ENCODE assay signal across 13 cellular contexts in the genomic region with DNA sequence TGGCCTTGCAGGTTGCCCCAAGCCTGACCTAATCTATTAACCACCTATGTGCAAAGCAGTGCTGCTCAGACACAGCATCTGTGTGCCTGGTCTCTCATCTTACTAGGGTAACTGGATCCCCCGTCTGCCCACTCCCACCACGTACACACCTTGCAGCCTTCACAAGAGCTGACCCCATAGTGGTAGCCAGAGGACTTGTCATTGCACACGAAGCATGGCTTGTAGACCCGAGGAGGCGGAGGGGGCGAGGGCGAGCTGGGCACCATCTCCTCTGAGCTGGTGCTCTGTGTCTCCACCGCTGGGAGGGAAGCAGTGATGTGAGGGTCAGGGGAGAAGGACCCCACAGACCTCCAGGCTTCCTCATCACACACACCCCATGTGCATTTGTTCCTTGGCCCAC. TPM values are rescaled to one million over a fixed set of nuclear protein-coding genes. Genes with fewer than 3 reads are reported as not detected.
DNase-seq lines count a peak whose midpoint lies in the region; ATAC-seq and TF ChIP-seq lines count a peak whose summit lies in the region.
"Had no signal": no experiment of that assay in that cellular context is flagged by ENCODE, and none has a peak within 500 bp of the region (broad histone marks: within the 10 kb centered on the region; RNA-seq: fewer than 3 reads in every experiment).

No MANE protein-coding gene starts in this region.

- no peaks in the 10 kb centered on the region for H3K27me3 Mint-ChIP-seq in chondrocyte (ENCODE audit: low read depth)

- H3K4me3 ChIP-seq in heart left ventricle (no peak overlapping the region), left lung (no peak overlapping the region), aorta (ENCODE audit: low read length in 2 of 2) (no peak overlapping the region)
- H3K4me3 ChIP-seq: GM23248 had no signal

- H3K4me1 ChIP-seq in heart left ventricle: peaks cover 16 to 75% (median 54%) of the 10 kb centered on the region in 12 donors
- peaks cover 20 to 75% of the 10 kb centered on the region in 2 donors for H3K4me1 ChIP-seq in left lung
- H3K4me1 ChIP-seq in aorta (ENCODE audit: control insufficient read depth in 1 of 2, insufficient read depth in 2 of 2, low read length in 2 of 2): no peaks in the 10 kb centered on the region

- H3K36me3 ChIP-seq in heart left ventricle (peaks cover 0 to 48% (median 38%) of the 10 kb centered on the region in 9 donors), left lung (peaks cover 0 to 39% of the 10 kb centered on the region in 2 donors), aorta (ENCODE audit: control insufficient read depth in 1 of 2, insufficient read depth in 2 of 2, low read length in 1 of 2) (peaks cover 0 to 7% of the 10 kb centered on the region in 2 donors)

- no peaks in the 10 kb centered on the region for H3K27me3 ChIP-seq in heart left ventricle
- peaks cover 0 to 14% of the 10 kb centered on the region in 2 donors for H3K27me3 ChIP-seq in left lung
- no peaks in the 10 kb centered on the region for H3K27me3 ChIP-seq in aorta (ENCODE audit: control insufficient read depth in 1 of 2, insufficient read depth in 2 of 2, low read length in 1 of 2)

- ATAC-seq in heart left ventricle: no peak
- no peak for ATAC-seq in Right ventricle myocardium inferior
- no peak for ATAC-seq in left lung
- ATAC-seq in aorta (ENCODE audit: low FRiP score): no peak
- ATAC-seq in HG03025 (IDR thresholded peaks at IDR 0.05; ENCODE audit: low FRiP score, unreplicated experiment): no peak
- ATAC-seq: PC-3 had no signal

- 86 to 89% (median 88%) methylated on average over 6 to 8 of the region's 8 CpGs for WGBS in heart left ventricle, 4 donors
- 75 to 77% methylated on average over 8 of the region's 8 CpGs for WGBS in aorta, 2 donors

- no peak overlapping the region for H3K4me3 Mint-ChIP-seq in chondrocyte (ENCODE audit: unreplicated experiment)

- H3K27ac Mint-ChIP-seq in chondrocyte (ENCODE audit: unreplicated experiment): no peak overlapping the region

- intact Hi-C loops in heart left ventricle (cut with DNase I): loop anchor here in 3 of 10 donors (2.0 to 10.0 kb wide), 3 partner anchors 35 to 289 kb away; partner anchors contain the start of genes NPFF (in 1 of the 3) and TARBP2 (in 1 of the 3)
- intact Hi-C loops in Right ventricle myocardium inferior (cut with DNase I): loop anchor here (2.0 to 5.0 kb wide), 2 partner anchors 37 to 52 kb away; partner anchors contain the start of gene ESPL1
- intact Hi-C loops in left lung (cut with DNase I): no loop called here
- intact Hi-C loops in aorta (cut with DNase I): no loop called here

- no peak for TF ChIP-seq POLR2A in heart left ventricle (IDR thresholded peaks at IDR 0.05)

- peak overlapping the region in 11 of 12 donors; percentile 64 to 100 (median 98) for H3K27ac ChIP-seq in heart left ventricle
- peak overlapping the region; percentile 39 to 97 for H3K27ac ChIP-seq in left lung
- H3K27ac ChIP-seq in aorta (ENCODE audit: low read depth in 1 of 2, low read length in 2 of 2): no peak overlapping the region

- H3K9me3 ChIP-seq in heart left ventricle (no peaks in the 10 kb centered on the region), left lung (no peaks in the 10 kb centered on the region), aorta (ENCODE audit: control insufficient read depth, low read length) (no peaks in the 10 kb centered on the region)

- DNase-seq in heart left ventricle: peak in 1 of 5 donors; percentile 15
- DNase-seq in Right ventricle myocardium inferior (ENCODE audit: missing footprints): no peak
- DNase-seq in left lung: no peak
- peak; percentile 44 to 62 for DNase-seq in aorta
- no peak for DNase-seq in chondrocyte (ENCODE audit: low spot score)
- DNase-seq: cortex of kidney; GF-D8; GM23248; hippocampal formation; NCI-H2029 treated with DMSO at 0.1 percent for 48 hours; PC-3; stimulated activated naive CD4-positive, alpha-beta T cell had no signal

- H3K9me3 Mint-ChIP-seq in chondrocyte (ENCODE audit: low read depth): no peaks in the 10 kb centered on the region

- TF ChIP-seq CTCF in heart left ventricle (IDR thresholded peaks at IDR 0.05) (no peak), left lung (IDR thresholded peaks at IDR 0.05) (no peak), chondrocyte (IDR thresholded peaks at IDR 0.05) (no peak)

- peaks cover 32% of the 10 kb centered on the region for H3K4me1 Mint-ChIP-seq in chondrocyte (ENCODE audit: low read depth)

- peaks cover 14% of the 10 kb centered on the region for H3K36me3 Mint-ChIP-seq in chondrocyte (ENCODE audit: low read depth)

RNA-seq across cellular contexts. Expression of gene ITGB7, which starts 8.4 kb away (rescaled TPM):
- total RNA-seq in heart left ventricle (10 to 100 TPM in 1 of 9 donors, 1 to 10 TPM in 5, under 1 TPM in 3; 0.12 to 11.6 (median 1.4) TPM), Right ventricle myocardium inferior (0.76 TPM), left lung (10 to 100 TPM in 1 of 2 donors, 1 to 10 TPM in 1; 3.8 to 10.9 TPM), aorta (1 to 10 TPM; 3.2 to 5.8 TPM), chondrocyte (0.37 to 0.46 TPM in 2 of 3 replicates, not detected in the other)
- polyA plus RNA-seq in heart left ventricle (under 1 TPM; 0.50 to 0.75 TPM), aorta (1 to 10 TPM; 1.4 to 4.9 TPM)

RNA-seq across cellular contexts. Expression of gene RARG, which starts 16.5 kb away (rescaled TPM):
- total RNA-seq in heart left ventricle (10 to 100 TPM in 7 of 9 donors, 1 to 10 TPM in 2; 6.4 to 22.5 (median 16.0) TPM), Right ventricle myocardium inferior (18.2 TPM), left lung (10 to 100 TPM; 38.2 to 38.6 TPM), aorta (10 to 100 TPM; 32.7 to 63.9 TPM), chondrocyte (19.4 to 30.0 TPM (median 21.7 TPM) in 3 replicates)
- polyA plus RNA-seq in heart left ventricle (10 to 100 TPM in 1 of 2 donors, 1 to 10 TPM in 1; 7.4 to 10.2 TPM), aorta (10 to 100 TPM; 14.5 to 35.6 TPM)

RNA-seq across cellular contexts. Expression of gene CSAD, which starts 34.8 kb away (rescaled TPM):
- total RNA-seq in heart left ventricle (10 to 100 TPM in 4 of 9 donors, 1 to 10 TPM in 5; 4.3 to 14.8 (median 8.2) TPM), Right ventricle myocardium inferior (10.8 TPM), left lung (10 to 100 TPM; 33.1 to 36.3 TPM), aorta (10 to 100 TPM; 52.7 to 74.4 TPM), chondrocyte (24.3 to 34.6 TPM (median 27.1 TPM) in 3 replicates)
- polyA plus RNA-seq in heart left ventricle (10 to 100 TPM in 1 of 2 donors, 1 to 10 TPM in 1; 4.6 to 26.5 TPM), aorta (100 to 1,000 TPM in 1 of 2 donors, 1 to 10 TPM in 1; 5.0 to 118 TPM)

RNA-seq across cellular contexts. Expression of gene ZNF740, which starts 35.0 kb away (rescaled TPM):
- total RNA-seq in heart left ventricle: 10 to 100 TPM in 7 of 9 donors, 1 to 10 TPM in 2; 4.8 to 27.4 (median 18.7) TPM
- polyA plus RNA-seq in heart left ventricle: 1 to 10 TPM; 6.1 to 6.7 TPM
- 31.5 TPM for total RNA-seq in Right ventricle myocardium inferior
- 10 to 100 TPM; 34.6 to 39.2 TPM for total RNA-seq in left lung
- total RNA-seq in aorta: 10 to 100 TPM; 34.0 to 46.3 TPM
- polyA plus RNA-seq in aorta: 10 to 100 TPM in 1 of 2 donors, 1 to 10 TPM in 1; 4.1 to 15.7 TPM
- 27.3 to 36.7 TPM (median 28.0 TPM) in 3 replicates for total RNA-seq in chondrocyte

RNA-seq across cellular contexts. Expression of gene ESPL1, which starts 52.6 kb away (rescaled TPM):
- 1 to 10 TPM in 2 of 9 donors, under 1 TPM in 7; 0.06 to 6.1 (median 0.43) TPM for total RNA-seq in heart left ventricle
- polyA plus RNA-seq in heart left ventricle: under 1 TPM; 0.15 to 0.18 TPM
- total RNA-seq in Right ventricle myocardium inferior: 0.97 TPM
- 1 to 10 TPM; 2.8 to 4.1 TPM for total RNA-seq in left lung
- total RNA-seq in aorta: 1 to 10 TPM in 1 of 2 donors, under 1 TPM in 1; 0.49 to 2.8 TPM
- 1 to 10 TPM in 1 of 2 donors, under 1 TPM in 1; 0.38 to 2.5 TPM for polyA plus RNA-seq in aorta
- 4.0 to 5.5 TPM (median 4.8 TPM) in 3 replicates for total RNA-seq in chondrocyte

Comparison
In these comparisons a context has a peak if more than half of its experiments do, and no peak if none do; other contexts are left out.
1. DNase-seq: peak in aorta (2 of 2); none in Right ventricle myocardium inferior (single experiment), left lung (0 of 2) and chondrocyte (single experiment).
2. H3K27ac ChIP-seq: peak in heart left ventricle (11 of 12) and left lung (2 of 2); none in aorta (0 of 2).